In the genomic region with DNA sequence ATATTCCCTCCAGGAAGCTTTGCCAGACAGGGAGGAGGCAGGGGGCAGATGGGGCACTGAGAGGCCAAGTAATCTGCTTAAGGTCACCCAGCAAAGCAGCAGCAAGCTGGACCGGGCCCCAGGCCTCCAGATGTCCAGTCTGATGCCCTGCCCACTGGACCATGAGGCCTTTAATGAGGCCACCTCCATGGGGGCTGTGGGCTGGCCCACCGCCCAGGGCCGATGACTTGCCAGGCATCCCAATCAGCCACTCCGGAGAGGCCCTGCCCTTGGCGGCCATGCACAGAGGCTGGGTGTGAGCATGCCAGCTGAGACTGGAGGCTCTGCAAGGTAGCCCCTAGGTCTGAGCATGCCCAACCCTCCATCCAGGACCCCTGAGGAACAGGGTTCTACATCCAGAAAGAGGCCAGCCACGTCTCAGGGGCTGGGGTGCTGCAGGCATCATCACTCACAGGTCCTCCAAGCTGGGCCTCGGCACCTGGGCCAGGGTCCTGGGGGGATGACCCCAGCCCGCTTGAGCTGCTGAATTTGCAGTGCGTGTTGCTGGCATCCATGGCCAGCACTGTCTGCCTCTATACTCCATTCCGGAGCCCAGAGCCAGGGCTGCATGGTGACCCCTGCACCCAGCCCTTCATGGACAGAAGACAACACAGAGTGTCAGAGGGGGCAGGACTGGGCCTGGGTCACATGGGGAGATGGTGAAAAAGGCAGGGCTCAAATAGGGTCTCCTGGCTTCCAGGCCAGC, we compare ENCODE assay signal across 22 cellular contexts.
"Had no signal": no experiment of that assay in that cellular context is flagged by ENCODE, and none has a peak within 500 bp of the region (broad histone marks: within the 10 kb centered on the region; RNA-seq: fewer than 3 reads in every experiment).

No MANE protein-coding gene starts in this region.

- H3K36me3 ChIP-seq: colonic mucosa, neutrophil, stomach, upper lobe of left lung had no signal

- H3K9me3 ChIP-seq: colonic mucosa, neutrophil, SK-N-SH, stomach, testis, upper lobe of left lung had no signal

- H3K4me3 Mint-ChIP-seq: activated CD4-positive, alpha-beta memory T cell treated with anti-CD3 and anti-CD28 coated beads for 36 hours; activated CD8-positive, alpha-beta memory T cell treated with anti-CD3 and anti-CD28 coated beads, Interleukin-2, amount 10 ng/mL, durations not matched to agents 7 days and 5 days; naive B cell had no signal

- H3K9ac ChIP-seq: SK-N-SH had no signal

- FAIRE-seq: endometrium had no signal

- H3K4me3 ChIP-seq: colonic mucosa, lung, stomach, testis, upper lobe of left lung had no signal

- DNase-seq: activated CD4-positive, alpha-beta memory T cell treated with anti-CD3 and anti-CD28 coated beads for 36 hours; activated CD8-positive, alpha-beta memory T cell treated with anti-CD3 and anti-CD28 coated beads, Interleukin-2, amount 10 ng/mL, durations not matched to agents 7 days and 5 days; activated naive CD4-positive, alpha-beta T cell treated with anti-CD3 and anti-CD28 coated beads, Interleukin-2, amount 50 U/mL, for 16 hours; activated T-cell treated with anti-CD3 and anti-CD28 coated beads, Interleukin-2, amount 50 U/mL, for 1 hour; central memory CD4-positive, alpha-beta T cell; colonic mucosa; left cardiac atrium; naive B cell; SK-N-SH; stimulated activated CD4-positive, alpha-beta T cell treated with anti-CD3 and anti-CD28 coated beads, Interleukin-1b, Interleukin-23, amount 100 ng/mL, for 48 hours; stomach; T-helper 1 cell; T1000; testis had no signal

- H3K27me3 Mint-ChIP-seq: activated CD8-positive, alpha-beta memory T cell treated with anti-CD3 and anti-CD28 coated beads, Interleukin-2, amount 10 ng/mL, durations not matched to agents 7 days and 5 days had no signal

- H3K27ac Mint-ChIP-seq: activated CD4-positive, alpha-beta memory T cell treated with anti-CD3 and anti-CD28 coated beads for 36 hours; activated CD8-positive, alpha-beta memory T cell treated with anti-CD3 and anti-CD28 coated beads, Interleukin-2, amount 10 ng/mL, durations not matched to agents 7 days and 5 days; activated T-helper 2 cell treated with anti-CD3 and anti-CD28 coated beads, Interferon-gamma antibody, Interleukin-2, Interleukin-4, amounts not matched to agents 10 μg/mL and 5 μg/mL and 100 μg/mL, durations not matched to agents 14 hours and 24 hours and 36 hours; progenitor cell of endocrine pancreas had no signal

- H3K4me2 ChIP-seq: SK-N-SH had no signal

- H3K9me3 Mint-ChIP-seq: activated CD4-positive, alpha-beta memory T cell treated with anti-CD3 and anti-CD28 coated beads for 36 hours; activated T-helper 2 cell treated with anti-CD3 and anti-CD28 coated beads, Interferon-gamma antibody, Interleukin-2, Interleukin-4, amounts not matched to agents 10 μg/mL and 5 μg/mL and 100 μg/mL, durations not matched to agents 14 hours and 24 hours and 36 hours; naive B cell had no signal

- H3K36me3 Mint-ChIP-seq: activated CD4-positive, alpha-beta memory T cell treated with anti-CD3 and anti-CD28 coated beads for 36 hours; activated CD8-positive, alpha-beta memory T cell treated with anti-CD3 and anti-CD28 coated beads, Interleukin-2, amount 10 ng/mL, durations not matched to agents 7 days and 5 days; naive B cell had no signal

- H3K4me1 ChIP-seq: colonic mucosa, upper lobe of left lung had no signal

- ATAC-seq: activated CD8-positive, alpha-beta memory T cell treated with anti-CD3 and anti-CD28 coated beads, Interleukin-2, amount 10 ng/mL, durations not matched to agents 7 days and 5 days; esophagus mucosa; left cardiac atrium had no signal

- H3K4me1 Mint-ChIP-seq: activated CD8-positive, alpha-beta memory T cell treated with anti-CD3 and anti-CD28 coated beads, Interleukin-2, amount 10 ng/mL, durations not matched to agents 7 days and 5 days; naive B cell had no signal

- H3K27me3 ChIP-seq: colonic mucosa, neutrophil, stomach, testis, upper lobe of left lung had no signal

- H3K27ac ChIP-seq: colonic mucosa, neutrophil, testis, upper lobe of left lung, VCaP had no signal
